34 cellular contexts compared by ENCODE assay signal in genomic region chr22:43736651-43737050, GRCh38.
"Had no signal": no experiment of that assay in that cellular context is flagged by ENCODE, and none has a peak within 500 bp of the region (broad histone marks: within the 10 kb centered on the region; RNA-seq: fewer than 3 reads in every experiment).

No MANE protein-coding gene starts in this region.

- DNase-seq: activated B cell treated with CpG ODN at 0.5 μM for 24 hours; activated CD4-positive, alpha-beta memory T cell treated with anti-CD3 and anti-CD28 coated beads for 36 hours; activated CD4-positive, alpha-beta T cell treated with anti-CD3 and anti-CD28 coated beads for 4 hours; activated CD4-positive, alpha-beta T cell treated with anti-CD3 and anti-CD28 coated beads, Interleukin-2, amount 10 ng/mL, durations not matched to agents 24 days and 14 days; activated CD4-positive, alpha-beta T cell treated with anti-CD3 and anti-CD28 coated beads, Interleukin-2, amount 50 U/mL, for 1 hour; activated CD4-positive, alpha-beta T cell treated with anti-CD3 and anti-CD28 coated beads, Interleukin-2, amount 50 U/mL, for 4 hours; activated CD4-positive, CD25-positive, alpha-beta regulatory T cell treated with anti-CD3 and anti-CD28 coated beads, Interleukin-2, amount 50 U/mL, for 72 hours; activated CD8-positive, alpha-beta memory T cell treated with anti-CD3 and anti-CD28 coated beads, Interleukin-2, amount 50 U/mL, for 4 hours; activated CD8-positive, alpha-beta T cell treated with anti-CD3 and anti-CD28 coated beads for 36 hours; activated effector memory CD4-positive, alpha-beta T cell treated with anti-CD3 and anti-CD28 coated beads, Interleukin-2, amount 50 U/mL, for 16 hours; activated gamma-delta T cell treated with Interleukin-2 at 50 U/mL for 16 hours; activated naive CD4-positive, alpha-beta T cell; activated naive CD4-positive, alpha-beta T cell treated with anti-CD3 and anti-CD28 coated beads for 36 hours; activated naive CD4-positive, alpha-beta T cell treated with anti-CD3 and anti-CD28 coated beads, Interleukin-2, amount 50 U/mL, for 16 hours; activated naive CD8-positive, alpha-beta T cell treated with anti-CD3 and anti-CD28 coated beads for 36 hours; activated T-cell treated with anti-CD3 and anti-CD28 coated beads for 4 hours; activated T-cell treated with anti-CD3 and anti-CD28 coated beads, Interleukin-2, amount 50 U/mL, for 1 hour; activated T-cell treated with anti-CD3 and anti-CD28 coated beads, Interleukin-2, amount 50 U/mL, for 4 hours; activated T-cell treated with anti-CD3 and anti-CD28 coated beads, Interleukin-2, amount 50 U/mL, for 72 hours; adrenal gland; amniotic stem cell; aorta; body of pancreas; brain microvascular endothelial cell; cerebellar nuclear complex; T-helper 1 cell; T-helper 2 cell; T-helper 9 cell had no signal

- H3K27me3 ChIP-seq: adrenal gland, body of pancreas, brain microvascular endothelial cell, breast epithelium had no signal

- ATAC-seq: activated CD8-positive, alpha-beta T cell treated with anti-CD3 and anti-CD28 coated beads for 36 hours; activated naive CD4-positive, alpha-beta T cell treated with anti-CD3 and anti-CD28 coated beads, Interleukin-2, amount 50 U/mL, for 72 hours; activated T-cell treated with anti-CD3 and anti-CD28 coated beads, Interleukin-2, amount 50 U/mL, for 4 hours; activated T-cell treated with anti-CD3 and anti-CD28 coated beads, Interleukin-2, amount 50 U/mL, for 72 hours; activated T-helper 17 cell treated with anti-CD3 and anti-CD28 coated beads, Interleukin-2, amount 50 U/mL, for 72 hours; body of pancreas had no signal

- FAIRE-seq: astrocyte, TTC549 had no signal

- H3K9me3 ChIP-seq: adrenal gland, body of pancreas, breast epithelium had no signal

- H3K36me3 ChIP-seq: adrenal gland, brain microvascular endothelial cell, breast epithelium had no signal

- H3K4me3 ChIP-seq: adrenal gland, body of pancreas, breast epithelium had no signal

- H3K27ac ChIP-seq: adrenal gland, body of pancreas, brain microvascular endothelial cell, breast epithelium, VCaP had no signal

- H3K4me1 ChIP-seq: body of pancreas, breast epithelium had no signal
